ENCODE assay signal across 1 cellular context in the genomic region with DNA sequence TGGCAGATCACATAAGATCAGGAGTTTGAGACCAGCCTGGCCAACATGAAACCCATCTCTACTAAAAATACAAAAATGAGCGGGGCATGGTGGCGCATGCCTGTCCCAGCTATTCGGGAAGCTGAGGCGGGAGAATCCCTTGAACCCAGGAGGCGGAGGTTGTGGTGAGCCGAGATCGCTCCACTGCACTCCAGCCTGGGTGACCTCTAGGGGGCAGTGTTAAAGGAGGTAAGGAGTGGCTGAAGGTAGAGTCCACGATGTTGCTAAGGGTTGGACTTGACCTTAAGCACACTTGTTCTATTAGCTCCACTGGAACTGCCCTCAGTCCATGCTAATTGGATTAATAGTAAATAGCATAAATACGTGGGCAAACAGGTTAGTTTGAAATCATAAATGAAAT.
TF ChIP-seq lines count a peak whose summit lies in the region.

No MANE protein-coding gene starts in this region.

TF ChIP-seq in GM12878, 131 proteins besides CTCF, POLR2A, EP300 and RAD21:
- TF ChIP-seq IKZF1 (conservative IDR thresholded peaks at IDR 0.05) (no peak), SPI1 (IDR thresholded peaks at IDR 0.05; ENCODE audit: borderline replicate concordance, insufficient read depth, low read depth, low read length) (no peak), SP1 (IDR thresholded peaks at IDR 0.05; ENCODE audit: low read depth, low read length) (no peak), HDAC6 (IDR thresholded peaks at IDR 0.05; ENCODE audit: unreplicated experiment) (no peak), MTA3 (IDR thresholded peaks at IDR 0.05; ENCODE audit: borderline replicate concordance, low read length) (no peak), BMI1 (IDR thresholded peaks at IDR 0.05; ENCODE audit: borderline replicate concordance) (no peak), YBX1 (IDR thresholded peaks at IDR 0.05) (no peak), NFXL1 (IDR thresholded peaks at IDR 0.05; ENCODE audit: borderline replicate concordance) (no peak), RBBP5 (conservative IDR thresholded peaks at IDR 0.05) (no peak), KLF5 (IDR thresholded peaks at IDR 0.05; ENCODE audit: partially characterized antibody) (no peak), MYB (IDR thresholded peaks at IDR 0.05; ENCODE audit: borderline replicate concordance, low read depth, low read length) (no peak), KDM1A (IDR thresholded peaks at IDR 0.05; ENCODE audit: borderline replicate concordance) (no peak), PAX5 (IDR thresholded peaks at IDR 0.05; ENCODE audit: borderline replicate concordance, low read depth, low read length) (no peak), EGR1 (IDR thresholded peaks at IDR 0.05; ENCODE audit: borderline replicate concordance in 1 of 2, low read depth in 2 of 2, low read length in 2 of 2) (no peak)
- TF ChIP-seq, protein P1, sequence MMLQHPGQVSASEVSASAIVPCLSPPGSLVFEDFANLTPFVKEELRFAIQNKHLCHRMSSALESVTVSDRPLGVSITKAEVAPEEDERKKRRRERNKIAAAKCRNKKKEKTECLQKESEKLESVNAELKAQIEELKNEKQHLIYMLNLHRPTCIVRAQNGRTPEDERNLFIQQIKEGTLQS (IDR thresholded peaks at IDR 0.05; ENCODE audit: borderline replicate concordance, extremely low read depth, low read depth, low read length): no peak
- TF ChIP-seq, protein P2, sequence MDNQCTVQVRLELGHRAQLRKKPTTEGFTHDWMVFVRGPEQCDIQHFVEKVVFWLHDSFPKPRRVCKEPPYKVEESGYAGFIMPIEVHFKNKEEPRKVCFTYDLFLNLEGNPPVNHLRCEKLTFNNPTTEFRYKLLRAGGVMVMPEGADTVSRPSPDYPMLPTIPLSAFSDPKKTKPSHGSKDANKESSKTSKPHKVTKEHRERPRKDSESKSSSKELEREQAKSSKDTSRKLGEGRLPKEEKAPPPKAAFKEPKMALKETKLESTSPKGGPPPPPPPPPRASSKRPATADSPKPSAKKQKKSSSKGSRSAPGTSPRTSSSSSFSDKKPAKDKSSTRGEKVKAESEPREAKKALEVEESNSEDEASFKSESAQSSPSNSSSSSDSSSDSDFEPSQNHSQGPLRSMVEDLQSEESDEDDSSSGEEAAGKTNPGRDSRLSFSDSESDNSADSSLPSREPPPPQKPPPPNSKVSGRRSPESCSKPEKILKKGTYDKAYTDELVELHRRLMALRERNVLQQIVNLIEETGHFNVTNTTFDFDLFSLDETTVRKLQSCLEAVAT (IDR thresholded peaks at IDR 0.05): no peak
